In the genomic region with DNA sequence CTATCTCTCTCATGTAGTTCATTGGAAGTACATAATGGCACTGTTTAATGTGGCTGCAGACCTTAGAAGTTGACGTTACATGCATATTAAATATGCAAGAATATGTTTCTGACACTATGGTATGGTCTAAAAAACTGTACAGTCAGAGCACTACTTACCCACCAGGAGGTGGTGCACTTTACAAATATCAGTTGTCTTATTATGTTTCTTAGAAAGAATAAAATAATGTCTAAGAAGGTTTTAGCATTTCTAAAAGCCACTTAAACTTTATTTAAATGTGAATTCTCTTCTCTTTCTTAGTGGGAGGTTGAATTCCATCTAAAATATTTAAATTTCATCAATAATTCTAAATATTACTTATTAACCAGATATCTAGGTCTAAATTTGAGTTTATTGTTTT, we compare ENCODE assay signal across 11 cellular contexts. TPM values are rescaled to one million over a fixed set of nuclear protein-coding genes. Genes with fewer than 3 reads are reported as not detected.
DNase-seq lines count a peak whose midpoint lies in the region; ATAC-seq and TF ChIP-seq lines count a peak whose summit lies in the region.
"Had no signal": no experiment of that assay in that cellular context is flagged by ENCODE, and none has a peak within 500 bp of the region (broad histone marks: within the 10 kb centered on the region; RNA-seq: fewer than 3 reads in every experiment).

No MANE protein-coding gene starts in this region.

- H3K4me1 ChIP-seq in prostate gland (replicated peaks) (no peaks in the 10 kb centered on the region), thyroid gland (peaks cover 11 to 16% of the 10 kb centered on the region in 2 donors)

- peak; percentile 30 for DNase-seq in NCI-H2171 treated with DMSO at 0.1 percent for 48 hours (lab: John Stamatoyannopoulos, UW)
- no peak for DNase-seq in NCI-H2171 (lab: John Stamatoyannopoulos, UW)
- DNase-seq in MV-4-11 (lab: John Stamatoyannopoulos, UW): peak; percentile 23
- DNase-seq in choroid plexus epithelial cell (ENCODE audit: low read depth): peak; percentile 75
- DNase-seq in prostate gland (ENCODE audit: low spot score): no peak
- DNase-seq in thyroid gland: no peak
- DNase-seq: activated effector memory CD4-positive, alpha-beta T cell treated with anti-CD3 and anti-CD28 coated beads, Interleukin-2, amount 50 U/mL, for 16 hours; nucleus accumbens had no signal

- no peaks in the 10 kb centered on the region for H3K27me3 ChIP-seq in prostate gland (replicated peaks; ENCODE audit: insufficient read depth)
- peaks cover 17% of the 10 kb centered on the region for H3K27me3 ChIP-seq in thyroid gland

- TF ChIP-seq POLR2A in prostate gland (IDR thresholded peaks at IDR 0.05) (no peak), thyroid gland (IDR thresholded peaks at IDR 0.05) (no peak)

- H3K4me3 ChIP-seq in choroid plexus epithelial cell (ENCODE audit: low read depth, low read length): no peak overlapping the region
- no peak overlapping the region for H3K4me3 ChIP-seq in prostate gland
- no peak overlapping the region for H3K4me3 ChIP-seq in thyroid gland (replicated peaks in 1 of 3)

- WGBS in prostate gland: 43% methylated on average over 1 of the region's 1 CpG
- WGBS in thyroid gland, 2 donors: 76 to 77% methylated on average over 1 of the region's 1 CpG

- intact Hi-C loops in prostate gland (cut with DNase I) (no loop called here), thyroid gland (cut with DNase I) (no loop called here)

- no peak overlapping the region for H3K27ac ChIP-seq in prostate gland
- H3K27ac ChIP-seq in thyroid gland: no peak overlapping the region

- no peak for ATAC-seq in HG03025 (IDR thresholded peaks at IDR 0.05; ENCODE audit: low FRiP score, unreplicated experiment)
- ATAC-seq in HG03045 (IDR thresholded peaks at IDR 0.05; ENCODE audit: unreplicated experiment): no peak

- H3K9me3 ChIP-seq in prostate gland (no peaks in the 10 kb centered on the region), thyroid gland (no peaks in the 10 kb centered on the region)

- H3K36me3 ChIP-seq in prostate gland (no peaks in the 10 kb centered on the region), thyroid gland (no peaks in the 10 kb centered on the region)

- TF ChIP-seq CTCF in choroid plexus epithelial cell (conservative IDR thresholded peaks at IDR 0.05; ENCODE audit: low read depth, low read length): peak; percentile 67
- peak in 3 of 4 experiments; percentile 31 to 45 (median 41) for TF ChIP-seq CTCF in prostate gland (IDR thresholded peaks at IDR 0.05)
- peak in 1 of 6 experiments; percentile 12 for TF ChIP-seq CTCF in thyroid gland (IDR thresholded peaks at IDR 0.05)

RNA-seq across cellular contexts. Expression of a gene that starts 4.3 kb away (rescaled TPM):
- total RNA-seq in prostate gland (10 to 100 TPM in 1 of 2 donors, 1 to 10 TPM in 1; 3.2 to 55.8 TPM), thyroid gland (under 1 TPM in 1 of 4 donors, not detected in 3; 0.11 TPM)
- total RNA-seq: Daoy had no signal

Comparison
In these comparisons a context has a peak if more than half of its experiments do, and no peak if none do; other contexts are left out.
1. DNase-seq: peak in NCI-H2171 treated with DMSO at 0.1 percent for 48 hours (single experiment), MV-4-11 (single experiment) and choroid plexus epithelial cell (single experiment); none in NCI-H2171 (single experiment), prostate gland (single experiment) and thyroid gland (0 of 2).